In the genomic region with DNA sequence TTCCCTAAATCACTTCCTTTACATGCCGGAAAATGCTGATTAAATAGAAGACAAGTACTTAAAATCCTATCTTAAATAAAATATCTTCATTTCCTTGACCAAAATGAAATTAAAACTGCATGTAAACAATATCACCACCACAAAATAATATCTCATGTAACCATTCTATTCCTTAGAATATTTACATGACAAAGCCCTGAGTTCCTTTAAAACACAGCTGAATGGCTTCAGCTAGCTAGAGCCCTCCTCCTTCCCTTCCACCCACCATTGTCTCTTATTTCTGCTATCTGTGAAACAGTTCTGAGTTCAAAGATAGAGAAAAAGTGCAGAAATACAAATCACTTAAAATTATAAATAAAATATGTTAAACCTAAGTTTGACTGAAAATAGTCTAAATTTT, we compare ENCODE assay signal across 12 cellular contexts.
DNase-seq lines count a peak whose midpoint lies in the region; ATAC-seq and TF ChIP-seq lines count a peak whose summit lies in the region.
"Had no signal": no experiment of that assay in that cellular context is flagged by ENCODE, and none has a peak within 500 bp of the region (broad histone marks: within the 10 kb centered on the region; RNA-seq: fewer than 3 reads in every experiment).

No MANE protein-coding gene starts in this region.

- no peak for ATAC-seq in HG03520 (IDR thresholded peaks at IDR 0.05; ENCODE audit: unreplicated experiment)

- in situ Hi-C loops in Caki2 (cut with HindIII; ENCODE audit: low pct_unique_long_range_greater_than_20kb, low sequenced_read_pairs): no loop called here

- H3K9me3 Mint-ChIP-seq in brain (no peaks in the 10 kb centered on the region), nephron (no peaks in the 10 kb centered on the region)

- H3K9me3 ChIP-seq in KOPT-K1 (ENCODE audit: insufficient read depth, low read length, poor library complexity, severe bottlenecking): no peaks in the 10 kb centered on the region

- no peaks in the 10 kb centered on the region for H3K36me3 Mint-ChIP-seq in brain
- H3K36me3 Mint-ChIP-seq in nephron (ENCODE audit: low read depth): no peaks in the 10 kb centered on the region

- H3K27ac Mint-ChIP-seq in brain: peak overlapping the region in 4 of 5 experiments; percentile 15 to 92 (median 38)
- peak overlapping the region; percentile 55 to 88 (median 71) for H3K27ac Mint-ChIP-seq in nephron

- H3K4me1 Mint-ChIP-seq in brain: peaks cover 57% of the 10 kb centered on the region
- peaks cover 50% of the 10 kb centered on the region for H3K4me1 Mint-ChIP-seq in nephron

- no peaks in the 10 kb centered on the region for H3K36me3 ChIP-seq in KOPT-K1 (ENCODE audit: insufficient read depth, low read length)

- TF ChIP-seq CTCF in brain (conservative IDR thresholded peaks at IDR 0.05) (no peak), nephron (IDR thresholded peaks at IDR 0.05; ENCODE audit: unreplicated experiment in 3 of 3) (no peak)

- H3K27ac ChIP-seq in KOPT-K1 (ENCODE audit: low read depth, low read length, poor library complexity, severe bottlenecking): peak overlapping the region; percentile 61

- H3K4me3 Mint-ChIP-seq in brain (no peak overlapping the region), nephron (peak overlapping the region in 1 of 3 experiments; percentile 24)

- peak; percentile 47 for DNase-seq in Caki2 (ENCODE audit: low read depth)
- no peak for DNase-seq in NCI-H82 (lab: John Stamatoyannopoulos, UW)
- no peak for DNase-seq in RKO (ENCODE audit: low spot score)
- DNase-seq in NCI-H2029 treated with DMSO at 0.1 percent for 48 hours (lab: John Stamatoyannopoulos, UW): no peak
- DNase-seq: DMS153; hypothalamus; NCI-H2081 treated with DMSO at 0.1 percent for 48 hours; stimulated activated CD4-positive, alpha-beta T cell treated with anti-CD3 and anti-CD28 coated beads, Interleukin-4, amount 100 ng/mL, for 24 hours had no signal

- H3K27me3 Mint-ChIP-seq in brain: peaks cover 4% of the 10 kb centered on the region
- no peaks in the 10 kb centered on the region for H3K27me3 Mint-ChIP-seq in nephron (ENCODE audit: low read depth)
